14 cellular contexts compared by ENCODE assay signal in genomic region chr1:206713910-206714312, GRCh38. TPM values are rescaled to one million over a fixed set of nuclear protein-coding genes. Genes with fewer than 3 reads are reported as not detected.
DNase-seq lines count a peak whose midpoint lies in the region; ATAC-seq, FAIRE-seq and TF ChIP-seq lines count a peak whose summit lies in the region.
"Had no signal": no experiment of that assay in that cellular context is flagged by ENCODE, and none has a peak within 500 bp of the region (broad histone marks: within the 10 kb centered on the region; RNA-seq: fewer than 3 reads in every experiment).

No MANE protein-coding gene starts in this region.

- no peak for ATAC-seq in CD4-positive, CD25-positive, alpha-beta regulatory T cell (ENCODE audit: low read depth in 2 of 2)
- ATAC-seq in body of pancreas, result no peak
- ATAC-seq: GM23338 had no signal

- peaks cover 39% of the 10 kb centered on the region for H3F3A ChIP-seq in MM.1S (ENCODE audit: insufficient read depth, low read length)

- H3K4me2 ChIP-seq in MM.1S (ENCODE audit: low read depth, low read length), result peak overlapping the region; percentile 37; the same call in 1 of the 2 replicates
- H3K4me2 ChIP-seq: GM23338 had no signal

- H2AFZ ChIP-seq in MM.1S (ENCODE audit: low read length), result no peak overlapping the region
- H2AFZ ChIP-seq: GM23338 had no signal

- 75 to 83% methylated on average over 6 of the region's 6 CpGs for WGBS in body of pancreas, 2 donors

- no peak overlapping the region for H3K27ac ChIP-seq in CD4-positive, CD25-positive, alpha-beta regulatory T cell (ENCODE audit: insufficient read depth, low read length, poor library complexity, severe bottlenecking)
- peak overlapping the region; percentile 9; the same call in 1 of the 2 replicates for H3K27ac ChIP-seq in MM.1S (ENCODE audit: low read length)
- H3K27ac ChIP-seq in body of pancreas, result peak overlapping the region; percentile 28 to 74 (median 62)

- H3K4me3 Mint-ChIP-seq in CD4-positive, CD25-positive, alpha-beta regulatory T cell, result peak overlapping the region in 2 of 4 donors; percentile 15 to 24
- H3K4me3 Mint-ChIP-seq in neural crest cell, result no peak overlapping the region
- H3K4me3 Mint-ChIP-seq: activated CD4-positive, alpha-beta T cell treated with anti-CD3 and anti-CD28 coated beads, Interleukin-2, amount 10 ng/mL, durations not matched to agents 7 days and 5 days; brain; GM23338 had no signal

- H3K9ac ChIP-seq in MM.1S (ENCODE audit: low read length), result no peak overlapping the region

- H3K27me3 ChIP-seq in CD4-positive, CD25-positive, alpha-beta regulatory T cell (ENCODE audit: control insufficient read depth, insufficient read depth, low read length), result no peaks in the 10 kb centered on the region
- H3K27me3 ChIP-seq in MM.1S (replicated peaks; ENCODE audit: insufficient read depth, low read length) (no peaks in the 10 kb centered on the region), body of pancreas (no peaks in the 10 kb centered on the region)

- no peak for DNase-seq in CD4-positive, CD25-positive, alpha-beta regulatory T cell
- DNase-seq in MM.1S (no peak), body of pancreas (no peak), neural crest cell (ENCODE audit: low read depth, low spot score) (no peak), DMS 273 (lab: John Stamatoyannopoulos, UW; ENCODE audit: unreplicated experiment) (no peak), RCC 7860 (ENCODE audit: low spot score) (no peak)
- DNase-seq in activated CD8-positive, alpha-beta memory T cell treated with anti-CD3 and anti-CD28 coated beads for 24 hours, result no peak
- no peak for DNase-seq in activated effector memory CD4-positive, alpha-beta T cell treated with anti-CD3 and anti-CD28 coated beads, Interleukin-2, amount 50 U/mL, for 16 hours
- DNase-seq: activated CD4-positive, alpha-beta T cell treated with anti-CD3 and anti-CD28 coated beads, Interleukin-2, amount 10 ng/mL, durations not matched to agents 7 days and 5 days; NCI-H1417; stimulated activated naive CD8-positive, alpha-beta T cell treated with anti-CD3 and anti-CD28 coated beads, Interleukin-15, amount 100 ng/mL, for 72 hours had no signal

- TF ChIP-seq POLR2A in body of pancreas (IDR thresholded peaks at IDR 0.05), result no peak

- peaks cover 87% of the 10 kb centered on the region for H3K79me2 ChIP-seq in MM.1S (ENCODE audit: low read length)

- H3K4me1 ChIP-seq in CD4-positive, CD25-positive, alpha-beta regulatory T cell (ENCODE audit: control insufficient read depth, insufficient read depth, low read length, poor library complexity, severe bottlenecking), result peaks cover 66% of the 10 kb centered on the region
- H3K4me1 ChIP-seq in MM.1S (ENCODE audit: low read length) (peaks cover 56% of the 10 kb centered on the region), body of pancreas (peaks cover 79% of the 10 kb centered on the region)

- no peaks in the 10 kb centered on the region for H3K27me3 Mint-ChIP-seq in CD4-positive, CD25-positive, alpha-beta regulatory T cell
- H3K27me3 Mint-ChIP-seq in neural crest cell (ENCODE audit: low read depth), result no peaks in the 10 kb centered on the region
- H3K27me3 Mint-ChIP-seq: activated CD4-positive, alpha-beta T cell treated with anti-CD3 and anti-CD28 coated beads, Interleukin-2, amount 10 ng/mL, durations not matched to agents 7 days and 5 days; brain; stimulated activated naive CD8-positive, alpha-beta T cell treated with anti-CD3 and anti-CD28 coated beads, Interleukin-15, amount 100 ng/mL, for 72 hours had no signal

- FAIRE-seq in RCC 7860 (lab: Jason Lieb, UNC), result no peak

- H3K27ac Mint-ChIP-seq in CD4-positive, CD25-positive, alpha-beta regulatory T cell, result peak overlapping the region in 2 of 3 donors; percentile 59 to 72
- H3K27ac Mint-ChIP-seq in neural crest cell (ENCODE audit: unreplicated experiment), result peak overlapping the region; percentile 35
- H3K27ac Mint-ChIP-seq: GM23338; stimulated activated naive CD8-positive, alpha-beta T cell treated with anti-CD3 and anti-CD28 coated beads, Interleukin-15, amount 100 ng/mL, for 72 hours had no signal

- peaks cover 3% of the 10 kb centered on the region; the same call in 1 of the 2 replicates for H4K20me1 ChIP-seq in MM.1S (ENCODE audit: insufficient read depth, low read length)

- intact Hi-C loops in body of pancreas (cut with DNase I), result no loop called here

- H3K36me3 ChIP-seq in CD4-positive, CD25-positive, alpha-beta regulatory T cell (ENCODE audit: control insufficient read depth, insufficient read depth, low read length), result no peaks in the 10 kb centered on the region
- H3K36me3 ChIP-seq in MM.1S (replicated peaks; ENCODE audit: insufficient read depth, low read length) (no peaks in the 10 kb centered on the region), body of pancreas (replicated peaks in 1 of 2; ENCODE audit: insufficient read depth in 1 of 2, low read depth in 2 of 2) (no peaks in the 10 kb centered on the region)

- H3K9me3 ChIP-seq in CD4-positive, CD25-positive, alpha-beta regulatory T cell (ENCODE audit: control insufficient read depth in 2 of 2, low read length in 2 of 2), result no peaks in the 10 kb centered on the region
- H3K9me3 ChIP-seq in MM.1S (replicated peaks; ENCODE audit: insufficient read depth, low read length) (no peaks in the 10 kb centered on the region), body of pancreas (no peaks in the 10 kb centered on the region)

- no peaks in the 10 kb centered on the region for H3K9me2 ChIP-seq in MM.1S (replicated peaks; ENCODE audit: insufficient read depth, low read length)

- H3K4me3 ChIP-seq in CD4-positive, CD25-positive, alpha-beta regulatory T cell (ENCODE audit: low read depth, low read length), result peak overlapping the region; percentile 21
- no peak overlapping the region for H3K4me3 ChIP-seq in MM.1S (ENCODE audit: low read length)
- H3K4me3 ChIP-seq in body of pancreas, result no peak overlapping the region
- H3K4me3 ChIP-seq: GM23338 had no signal

- TF ChIP-seq CTCF in MM.1S (IDR thresholded peaks at IDR 0.05; ENCODE audit: low read length) (no peak), body of pancreas (IDR thresholded peaks at IDR 0.05) (no peak), neural crest cell (conservative IDR thresholded peaks at IDR 0.05) (no peak)

- no peaks in the 10 kb centered on the region for H3K9me3 Mint-ChIP-seq in CD4-positive, CD25-positive, alpha-beta regulatory T cell
- no peaks in the 10 kb centered on the region for H3K9me3 Mint-ChIP-seq in neural crest cell
- H3K9me3 Mint-ChIP-seq: activated CD4-positive, alpha-beta T cell treated with anti-CD3 and anti-CD28 coated beads, Interleukin-2, amount 10 ng/mL, durations not matched to agents 7 days and 5 days; brain; GM23338; stimulated activated naive CD8-positive, alpha-beta T cell treated with anti-CD3 and anti-CD28 coated beads, Interleukin-15, amount 100 ng/mL, for 72 hours had no signal

- H3K36me3 Mint-ChIP-seq in CD4-positive, CD25-positive, alpha-beta regulatory T cell, result peaks cover 4% of the 10 kb centered on the region
- no peaks in the 10 kb centered on the region for H3K36me3 Mint-ChIP-seq in neural crest cell (ENCODE audit: low read depth)

- peaks cover 30 to 92% (median 72%) of the 10 kb centered on the region in 4 donors for H3K4me1 Mint-ChIP-seq in CD4-positive, CD25-positive, alpha-beta regulatory T cell
- H3K4me1 Mint-ChIP-seq in neural crest cell, result peaks cover 45% of the 10 kb centered on the region

RNA-seq across cellular contexts. Expression of gene MAPKAPK2, which starts 29.2 kb away (rescaled TPM):
- 167 TPM for total RNA-seq in CD4-positive, CD25-positive, alpha-beta regulatory T cell
- polyA plus RNA-seq in CD4-positive, CD25-positive, alpha-beta regulatory T cell, result 1 to 10 TPM; 2.4 to 3.8 (median 2.9) TPM
- total RNA-seq in body of pancreas (10 to 100 TPM; 29.1 to 46.5 TPM), neural crest cell (77.7 and 78.7 TPM in 2 replicates)

RNA-seq across cellular contexts. Expression of gene IL19, which starts 56.7 kb away (rescaled TPM):
- total RNA-seq in CD4-positive, CD25-positive, alpha-beta regulatory T cell, result not detected
- polyA plus RNA-seq in CD4-positive, CD25-positive, alpha-beta regulatory T cell, result not detected
- total RNA-seq in body of pancreas (not detected), neural crest cell (not detected in 2 replicates)
- total RNA-seq: activated CD4-positive, alpha-beta T cell treated with anti-CD3 and anti-CD28 coated beads, Interleukin-2, amount 10 ng/mL, durations not matched to agents 7 days and 5 days; GM23338; lung microvascular endothelial cell had no signal
- polyA plus RNA-seq: GM23338 had no signal

RNA-seq across cellular contexts. Expression of gene IL10, which starts 58.4 kb away (rescaled TPM):
- 7.0 TPM for total RNA-seq in CD4-positive, CD25-positive, alpha-beta regulatory T cell
- 1 to 10 TPM in 2 of 4 donors, under 1 TPM in 2; 0.60 to 4.4 (median 2.0) TPM for polyA plus RNA-seq in CD4-positive, CD25-positive, alpha-beta regulatory T cell
- 1 to 10 TPM in 1 of 2 donors, not detected in 1; 1.0 TPM for total RNA-seq in body of pancreas
- total RNA-seq in neural crest cell, result not detected in 2 replicates
- total RNA-seq: GM23338, lung microvascular endothelial cell had no signal
- polyA plus RNA-seq: GM23338 had no signal
